In the genomic region with DNA sequence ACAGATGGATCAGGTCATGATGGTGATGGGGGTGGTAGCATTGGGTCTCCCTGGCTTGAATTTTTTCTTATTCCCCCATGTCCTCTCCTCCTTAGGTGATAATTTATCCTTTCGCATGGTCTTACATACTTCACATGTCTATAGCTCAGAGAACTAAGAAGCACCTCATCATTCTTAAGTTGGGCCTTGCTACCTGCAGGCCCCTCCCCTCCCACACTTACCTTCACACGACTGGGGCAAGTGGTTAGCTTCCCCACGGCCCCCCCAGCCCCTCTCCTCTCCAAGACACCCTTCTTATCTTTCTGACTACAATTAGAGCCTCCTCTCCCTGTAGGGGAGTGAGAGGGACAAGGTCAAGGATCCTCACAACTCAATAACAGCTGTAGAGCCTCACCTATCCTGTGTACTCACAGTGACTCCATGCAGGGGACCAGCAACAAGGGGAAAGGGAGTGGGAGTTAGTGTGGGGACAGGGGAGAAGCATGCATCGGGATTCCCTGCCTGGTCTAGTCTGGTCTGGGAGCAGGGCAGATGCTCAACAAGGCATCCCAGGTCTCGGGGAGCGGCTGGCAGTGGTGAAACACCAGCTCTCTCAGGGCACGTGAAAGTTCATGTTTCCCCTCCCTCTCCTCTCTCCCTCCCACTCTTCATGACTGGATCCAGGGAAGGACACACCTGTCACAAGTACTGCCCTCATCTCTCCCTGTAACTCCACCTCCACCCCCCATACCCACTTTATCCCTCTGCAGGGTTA, we compare ENCODE assay signal across 27 cellular contexts. TPM values are rescaled to one million over a fixed set of nuclear protein-coding genes. Genes with fewer than 3 reads are reported as not detected.
A peak's percentile ranks its signal among the peaks of the same experiment; 100 is the strongest.
DNase-seq lines count a peak whose midpoint lies in the region; ATAC-seq, FAIRE-seq and TF ChIP-seq lines count a peak whose summit lies in the region.
"Had no signal": no experiment of that assay in that cellular context is flagged by ENCODE, and none has a peak within 500 bp of the region (broad histone marks: within the 10 kb centered on the region; RNA-seq: fewer than 3 reads in every experiment).

No MANE protein-coding gene starts in this region.

- FAIRE-seq in kidney (lab: Jason Lieb, UNC) = no peak
- FAIRE-seq: GM12891, H1, HTR-8/SVneo had no signal

- H3K14ac ChIP-seq in neuronal stem cell (ENCODE audit: low read length) = peak overlapping the region; percentile 28

- H2AFZ ChIP-seq in neuronal stem cell (ENCODE audit: low read length) = no peak overlapping the region
- H2AFZ ChIP-seq: PC-9 had no signal

- peaks cover 0 to 8% of the 10 kb centered on the region in 2 donors for H3K4me1 ChIP-seq in kidney (ENCODE audit: control insufficient read depth in 1 of 2, insufficient read depth in 1 of 2, low read depth in 1 of 2, low read length in 2 of 2)
- H3K4me1 ChIP-seq in neuronal stem cell (ENCODE audit: control insufficient read depth in 2 of 2, insufficient read depth in 1 of 2, low read depth in 1 of 2, low read length in 2 of 2) = peaks cover 0 to 7% of the 10 kb centered on the region in 2 donors
- H3K4me1 ChIP-seq in tibial artery = peaks cover 0 to 75% (median 51%) of the 10 kb centered on the region in 4 donors

- H4K8ac ChIP-seq in neuronal stem cell (ENCODE audit: low read depth, low read length) = no peak overlapping the region

- H3K27ac ChIP-seq in WERI-Rb-1 (peak overlapping the region; percentile 71), kidney (ENCODE audit: low read depth in 2 of 2, low read length in 2 of 2) (no peak overlapping the region), neuronal stem cell (replicated peaks; ENCODE audit: low read length) (no peak overlapping the region), tibial artery (peak overlapping the region; percentile 89 to 91)
- H3K27ac ChIP-seq: PC-9, SJCRH30 had no signal

- no peak overlapping the region for H2BK5ac ChIP-seq in neuronal stem cell (ENCODE audit: low read length)

- no peak overlapping the region for H4K91ac ChIP-seq in neuronal stem cell (ENCODE audit: low read depth, low read length, poor library complexity)

- no peak overlapping the region for H3K18ac ChIP-seq in neuronal stem cell (ENCODE audit: low read length)

- TF ChIP-seq CTCF in WERI-Rb-1 (IDR thresholded peaks at IDR 0.05; ENCODE audit: low read depth, low read length) = no peak
- no peak for TF ChIP-seq CTCF in kidney (IDR thresholded peaks at IDR 0.05; ENCODE audit: borderline replicate concordance, extremely low read depth, insufficient read depth)
- TF ChIP-seq CTCF in tibial artery (IDR thresholded peaks at IDR 0.05) = no peak
- no peak for TF ChIP-seq CTCF in omental fat pad (IDR thresholded peaks at IDR 0.05)

- no peaks in the 10 kb centered on the region for H3K27me3 ChIP-seq in WERI-Rb-1 (ENCODE audit: insufficient read depth, low read depth, severe bottlenecking)
- H3K27me3 ChIP-seq in neuronal stem cell (ENCODE audit: control insufficient read depth in 3 of 3, insufficient read depth in 3 of 3, low read depth in 1 of 3, low read length in 3 of 3) = peaks cover 0 to 94% (median 0%) of the 10 kb centered on the region in 3 experiments
- no peaks in the 10 kb centered on the region for H3K27me3 ChIP-seq in tibial artery

- H3K9me3 ChIP-seq in WERI-Rb-1 (ENCODE audit: severe bottlenecking) (no peaks in the 10 kb centered on the region), kidney (ENCODE audit: control insufficient read depth in 1 of 2, low read length in 2 of 2) (no peaks in the 10 kb centered on the region), neuronal stem cell (replicated peaks in 1 of 2; ENCODE audit: control insufficient read depth in 2 of 2, insufficient read depth in 1 of 2, low read depth in 1 of 2, low read length in 2 of 2) (no peaks in the 10 kb centered on the region), tibial artery (no peaks in the 10 kb centered on the region)
- H3K9me3 ChIP-seq: SJCRH30 had no signal

- H3K4me3 ChIP-seq in WERI-Rb-1 (ENCODE audit: low read depth, low read length) = no peak overlapping the region
- H3K4me3 ChIP-seq in kidney (ENCODE audit: low read length in 2 of 2) = no peak overlapping the region
- H3K4me3 ChIP-seq in neuronal stem cell (ENCODE audit: low read length in 2 of 2) = no peak overlapping the region
- no peak overlapping the region for H3K4me3 ChIP-seq in tibial artery
- H3K4me3 ChIP-seq: PC-9, SJCRH30 had no signal

- no CpG with 5 or more reads among the region's 7 CpGs for WGBS in neuronal stem cell (ENCODE audit: extremely low coverage in 2 of 2, insufficient read length in 2 of 2, insufficient replicate concordance in 1 of 2), 2 donors

- no peak overlapping the region for H2AK5ac ChIP-seq in neuronal stem cell (ENCODE audit: low read depth, low read length)

- DNase-seq in WERI-Rb-1 = no peak
- peak; percentile 47 for DNase-seq in kidney
- DNase-seq in neuronal stem cell (ENCODE audit: low spot score) = no peak
- no peak for DNase-seq in tibial artery
- DNase-seq in middle frontal gyrus (ENCODE audit: extremely low spot score, low spot score) = no peak
- DNase-seq in activated effector memory CD4-positive, alpha-beta T cell treated with anti-CD3 and anti-CD28 coated beads, Interleukin-2, amount 50 U/mL, for 16 hours = no peak
- DNase-seq in omental fat pad (ENCODE audit: low spot score) = no peak
- DNase-seq: C1 segment of cervical spinal cord; CD4-positive, alpha-beta memory T cell; DMS 273 treated with DMSO at 0.1 percent for 48 hours; DMS79; EL; GDM1; HCEC 1CT; KBM-7; MV-4-11; NCI-H1105 treated with DMSO at 0.1 percent for 48 hours; NCI-H2081; NCI-H2227 treated with DMSO at 0.1 percent for 48 hours; NCI-H526 treated with DMSO at 0.1 percent for 48 hours; PC-9; SJCRH30 had no signal

- H2BK120ac ChIP-seq in neuronal stem cell (ENCODE audit: low read depth, low read length) = no peak overlapping the region

- intact Hi-C loops in kidney (cut with DNase I) = no loop called here
- intact Hi-C loops in tibial artery (cut with DNase I; ENCODE audit: low total_unique reads) = no loop called here

- H3K9ac ChIP-seq in kidney (ENCODE audit: low read length in 2 of 2) (no peak overlapping the region), neuronal stem cell (ENCODE audit: low read depth, low read length, poor library complexity) (peak overlapping the region; percentile 50)

- no peak overlapping the region for H3K4ac ChIP-seq in neuronal stem cell (ENCODE audit: low read length)

- H2BK15ac ChIP-seq in neuronal stem cell (ENCODE audit: low read length) = peak overlapping the region; percentile 69

- ATAC-seq in HG03439 (IDR thresholded peaks at IDR 0.05; ENCODE audit: unreplicated experiment) = no peak
- ATAC-seq in omental fat pad (ENCODE audit: low FRiP score) = no peak
- ATAC-seq: Right ventricle myocardium inferior had no signal

- H3K79me1 ChIP-seq in neuronal stem cell (ENCODE audit: low read depth, low read length) = no peaks in the 10 kb centered on the region

- H3K36me3 ChIP-seq in WERI-Rb-1 (peaks cover 3% of the 10 kb centered on the region; the same call in 1 of the 2 replicates), kidney (ENCODE audit: control insufficient read depth in 1 of 2, insufficient read depth in 2 of 2, low read length in 2 of 2) (no peaks in the 10 kb centered on the region), neuronal stem cell (replicated peaks in 1 of 2; ENCODE audit: control insufficient read depth in 2 of 2, insufficient read depth in 2 of 2, low read length in 2 of 2) (no peaks in the 10 kb centered on the region), tibial artery (no peaks in the 10 kb centered on the region)
- H3K36me3 ChIP-seq: SJCRH30 had no signal

- H3K4me2 ChIP-seq in neuronal stem cell (ENCODE audit: insufficient read depth, low read length, poor library complexity, severe bottlenecking) = no peak overlapping the region
- H3K4me2 ChIP-seq: PC-9 had no signal

- no peak overlapping the region for H2BK12ac ChIP-seq in neuronal stem cell (ENCODE audit: low read length)

- H3K23ac ChIP-seq in neuronal stem cell (ENCODE audit: low read depth, low read length, poor library complexity) = no peak overlapping the region

RNA-seq across cellular contexts. Expression of a gene that starts 45.4 kb away (rescaled TPM):
- total RNA-seq in kidney = 27.6 TPM
- 68.3 TPM for polyA plus RNA-seq in kidney (ENCODE audit: insufficient read depth, low read depth, low replicate concordance)
- 18.0 TPM for polyA plus RNA-seq in neuronal stem cell (2013, experiment 1 of 2)
- polyA plus RNA-seq in neuronal stem cell (2013, experiment 2 of 2) = 16.7 TPM
- total RNA-seq in omental fat pad = 10 to 100 TPM; 17.2 to 46.5 (median 36.7) TPM

Comparison
In these comparisons a context has a peak if more than half of its experiments do, and no peak if none do; other contexts are left out.
1. H3K27ac ChIP-seq: peak in WERI-Rb-1 (single experiment) and tibial artery (2 of 2); none in kidney (0 of 2) and neuronal stem cell (single experiment).